9 cellular contexts compared by ENCODE assay signal in genomic region chr1:93304716-93305138, GRCh38. TPM values are rescaled to one million over a fixed set of nuclear protein-coding genes. Genes with fewer than 3 reads are reported as not detected.
A peak's percentile ranks its signal among the peaks of the same experiment; 100 is the strongest.
DNase-seq lines count a peak whose midpoint lies in the region; ATAC-seq and TF ChIP-seq lines count a peak whose summit lies in the region.
"Had no signal": no experiment of that assay in that cellular context is flagged by ENCODE, and none has a peak within 500 bp of the region (broad histone marks: within the 10 kb centered on the region; RNA-seq: fewer than 3 reads in every experiment).

No MANE protein-coding gene starts in this region.

- H3K9me3 ChIP-seq in upper lobe of left lung: no peaks in the 10 kb centered on the region

- no peaks in the 10 kb centered on the region for H3K36me3 ChIP-seq in upper lobe of left lung

- TF ChIP-seq POLR2A in erythroblast (IDR thresholded peaks at IDR 0.05; ENCODE audit: low read length): no peak
- no peak for TF ChIP-seq POLR2A in upper lobe of left lung (IDR thresholded peaks at IDR 0.05)

- ATAC-seq in HG02610 (IDR thresholded peaks at IDR 0.05; ENCODE audit: unreplicated experiment) (peak; percentile 54), upper lobe of left lung (ENCODE audit: low FRiP score in 2 of 2) (peak; percentile 71 to 82), HG03139 (IDR thresholded peaks at IDR 0.05; ENCODE audit: unreplicated experiment) (no peak)

- no peaks in the 10 kb centered on the region for H3K27me3 Mint-ChIP-seq in nephron (ENCODE audit: low read depth)
- H3K27me3 Mint-ChIP-seq: central memory CD8-positive, alpha-beta T cell had no signal

- no peak overlapping the region for H3K4me3 Mint-ChIP-seq in nephron
- H3K4me3 Mint-ChIP-seq: central memory CD8-positive, alpha-beta T cell had no signal

- TF ChIP-seq CTCF in nephron (IDR thresholded peaks at IDR 0.05; ENCODE audit: unreplicated experiment in 3 of 3): peak; percentile 81 to 85 (median 84)
- peak; percentile 75 to 89 (median 82) for TF ChIP-seq CTCF in upper lobe of left lung (IDR thresholded peaks at IDR 0.05)

- no peaks in the 10 kb centered on the region for H3K4me1 ChIP-seq in upper lobe of left lung

- no peaks in the 10 kb centered on the region for H3K9me3 Mint-ChIP-seq in nephron
- H3K9me3 Mint-ChIP-seq: central memory CD8-positive, alpha-beta T cell had no signal

- no peak overlapping the region for H3K27ac ChIP-seq in upper lobe of left lung

- no peaks in the 10 kb centered on the region for H3K4me1 Mint-ChIP-seq in nephron
- H3K4me1 Mint-ChIP-seq: central memory CD8-positive, alpha-beta T cell had no signal

- H3K27ac Mint-ChIP-seq in nephron: no peak overlapping the region

- H3K4me3 ChIP-seq in upper lobe of left lung: no peak overlapping the region

- TF ChIP-seq EP300 in upper lobe of left lung (IDR thresholded peaks at IDR 0.05): no peak

- WGBS in upper lobe of left lung, 2 donors: 16 to 21% methylated on average over 2 of the region's 2 CpGs

- no peaks in the 10 kb centered on the region for H3K27me3 ChIP-seq in upper lobe of left lung

- peaks cover 2% of the 10 kb centered on the region for H3K36me3 Mint-ChIP-seq in nephron (ENCODE audit: low read depth)

- DNase-seq in Daoy (ENCODE audit: low read depth): peak; percentile 68
- peak; percentile 29 for DNase-seq in NCI-H226
- peak; percentile 36 to 62 for DNase-seq in activated CD4-positive, alpha-beta T cell treated with anti-CD3 and anti-CD28 coated beads for 4 hours
- DNase-seq in erythroblast (lab: John Stamatoyannopoulos, UW): peak; percentile 57 to 69
- peak in 1 of 2 donors; percentile 38 for DNase-seq in upper lobe of left lung

RNA-seq across cellular contexts. Expression of gene DR1, which starts 41.0 kb away (rescaled TPM):
- 89.9 and 110 TPM in 2 replicates for total RNA-seq in Daoy (2014; rRNA removed; shearing (Covaris generic))
- 10 to 100 TPM; 12.6 to 50.0 (median 41.3) TPM for total RNA-seq in upper lobe of left lung
